8 cellular contexts compared by ENCODE assay signal in genomic region chr17:50169121-50169764, GRCh38. TPM values are rescaled to one million over a fixed set of nuclear protein-coding genes. Genes with fewer than 3 reads are reported as not detected.
A peak's percentile ranks its signal among the peaks of the same experiment; 100 is the strongest.
DNase-seq lines count a peak whose midpoint lies in the region; ATAC-seq and TF ChIP-seq lines count a peak whose summit lies in the region.

No MANE protein-coding gene starts in this region.

- H3K36me3 ChIP-seq in SK-N-MC (ENCODE audit: insufficient read depth, low read length) (no peaks in the 10 kb centered on the region), right atrium auricular region (no peaks in the 10 kb centered on the region), spleen (no peaks in the 10 kb centered on the region)

- H3K27ac ChIP-seq in SK-N-MC (no peak overlapping the region), right atrium auricular region (peak overlapping the region in 1 of 2 donors; percentile 90), spleen (peak overlapping the region in 4 of 8 donors; percentile 4 to 47 (median 22))

- WGBS in spleen, 5 donors, result 25 to 37% (median 26%) methylated on average over 14 of the region's 14 CpGs

- H3K27me3 ChIP-seq in right atrium auricular region (no peaks in the 10 kb centered on the region), spleen (replicated peaks in 1 of 7) (peaks cover 0 to 7% (median 0%) of the 10 kb centered on the region in 7 donors)

- H3K4me1 Mint-ChIP-seq in activated naive CD8-positive, alpha-beta T cell treated with anti-CD3 and anti-CD28 coated beads, Interleukin-2, amount 10 ng/mL, durations not matched to agents 7 days and 5 days, result peaks cover 11% of the 10 kb centered on the region

- intact Hi-C loops in spleen (cut with DNase I; ENCODE audit: low total_unique reads), result no loop called here

- DNase-seq in DMS53 treated with DMSO at 0.1 percent for 48 hours (lab: John Stamatoyannopoulos, UW; ENCODE audit: unreplicated experiment) (peak; percentile 57), Kasumi-1 (lab: John Stamatoyannopoulos, UW) (peak; percentile 92 to 96), SK-N-MC (ENCODE audit: low read depth, low spot score) (peak; percentile 30), right atrium auricular region (ENCODE audit: low spot score) (no peak), spleen (peak; percentile 89), middle frontal gyrus (ENCODE audit: extremely low spot score, low spot score) (no peak)
- DNase-seq in activated naive CD8-positive, alpha-beta T cell treated with anti-CD3 and anti-CD28 coated beads, Interleukin-2, amount 10 ng/mL, durations not matched to agents 7 days and 5 days, result peak; percentile 68

- POLR2A ChIA-PET in activated naive CD8-positive, alpha-beta T cell treated with anti-CD3 and anti-CD28 coated beads, Interleukin-2, amount 10 ng/mL, durations not matched to agents 7 days and 5 days (lab: Charles Lee), result interaction anchor here (0.5 to 1.1 kb wide), 4 partner anchors 20 to 253 kb away, joined by 3 to 8 read pairs (median 5); no protein-coding TSS in a partner anchor

- peak; percentile 66 to 77 for TF ChIP-seq CTCF in right atrium auricular region (IDR thresholded peaks at IDR 0.05)
- TF ChIP-seq CTCF in spleen (IDR thresholded peaks at IDR 0.05 in 8 of 11, conservative IDR thresholded peaks at IDR 0.05 in 3 of 11), result peak in 10 of 11 experiments; percentile 12 to 99 (median 74)

- H3K4me3 Mint-ChIP-seq in activated naive CD8-positive, alpha-beta T cell treated with anti-CD3 and anti-CD28 coated beads, Interleukin-2, amount 10 ng/mL, durations not matched to agents 7 days and 5 days, result peak overlapping the region; percentile 70

- H3K9me3 ChIP-seq in SK-N-MC (ENCODE audit: low read depth, low read length), result no peaks in the 10 kb centered on the region
- no peaks in the 10 kb centered on the region for H3K9me3 ChIP-seq in right atrium auricular region
- H3K9me3 ChIP-seq in spleen, result no peaks in the 10 kb centered on the region

- TF ChIP-seq POLR2A in spleen (IDR thresholded peaks at IDR 0.05), result no peak

- H3K9me3 Mint-ChIP-seq in activated naive CD8-positive, alpha-beta T cell treated with anti-CD3 and anti-CD28 coated beads, Interleukin-2, amount 10 ng/mL, durations not matched to agents 7 days and 5 days, result no peaks in the 10 kb centered on the region

- H3K4me3 ChIP-seq in SK-N-MC (no peak overlapping the region), right atrium auricular region (no peak overlapping the region), spleen (peak overlapping the region in 1 of 8 donors; percentile 44)

- H3K9ac ChIP-seq in SK-N-MC (ENCODE audit: insufficient read length), result no peak overlapping the region

- peaks cover 2% of the 10 kb centered on the region for H3K27me3 Mint-ChIP-seq in activated naive CD8-positive, alpha-beta T cell treated with anti-CD3 and anti-CD28 coated beads, Interleukin-2, amount 10 ng/mL, durations not matched to agents 7 days and 5 days

- H3K27ac Mint-ChIP-seq in activated naive CD8-positive, alpha-beta T cell treated with anti-CD3 and anti-CD28 coated beads, Interleukin-2, amount 10 ng/mL, durations not matched to agents 7 days and 5 days, result peak overlapping the region; percentile 86

- H3K4me1 ChIP-seq in right atrium auricular region, result peaks cover 0 to 67% of the 10 kb centered on the region in 2 donors
- peaks cover 0 to 28% (median 11%) of the 10 kb centered on the region in 6 donors for H3K4me1 ChIP-seq in spleen

- ATAC-seq in activated naive CD8-positive, alpha-beta T cell treated with anti-CD3 and anti-CD28 coated beads, Interleukin-2, amount 10 ng/mL, durations not matched to agents 7 days and 5 days (ENCODE audit: low read depth), result peak; percentile 70
- ATAC-seq in GM21447 (IDR thresholded peaks at IDR 0.05; ENCODE audit: unreplicated experiment), result no peak

- no peaks in the 10 kb centered on the region for H3K36me3 Mint-ChIP-seq in activated naive CD8-positive, alpha-beta T cell treated with anti-CD3 and anti-CD28 coated beads, Interleukin-2, amount 10 ng/mL, durations not matched to agents 7 days and 5 days

RNA-seq across cellular contexts. Expression of gene SGCA, which starts 3.4 kb away (rescaled TPM):
- not detected for total RNA-seq in activated naive CD8-positive, alpha-beta T cell treated with anti-CD3 and anti-CD28 coated beads, Interleukin-2, amount 10 ng/mL, durations not matched to agents 7 days and 5 days
- 100 to 1,000 TPM; 120 to 207 TPM for total RNA-seq in right atrium auricular region
- total RNA-seq in spleen, result 1 to 10 TPM in 6 of 7 donors, not detected in 1; 1.2 to 4.7 (median 2.7) TPM
- 1 to 10 TPM; 3.7 to 5.9 (median 5.7) TPM for polyA plus RNA-seq in spleen

RNA-seq across cellular contexts. Expression of gene PPP1R9B, which starts 18.8 kb away (rescaled TPM):
- total RNA-seq in activated naive CD8-positive, alpha-beta T cell treated with anti-CD3 and anti-CD28 coated beads, Interleukin-2, amount 10 ng/mL, durations not matched to agents 7 days and 5 days, result 100 to 1,000 TPM; 114 to 116 TPM
- total RNA-seq in right atrium auricular region, result 10 to 100 TPM; 16.9 to 24.2 TPM
- total RNA-seq in spleen, result 100 to 1,000 TPM in 4 of 7 donors, 10 to 100 TPM in 3; 54.1 to 136 (median 112) TPM
- 100 to 1,000 TPM in 1 of 3 donors, 10 to 100 TPM in 2; 30.0 to 105 (median 40.9) TPM for polyA plus RNA-seq in spleen

RNA-seq across cellular contexts. Expression of gene COL1A1, which starts 32.2 kb away (rescaled TPM):
- total RNA-seq in activated naive CD8-positive, alpha-beta T cell treated with anti-CD3 and anti-CD28 coated beads, Interleukin-2, amount 10 ng/mL, durations not matched to agents 7 days and 5 days, result under 1 TPM; 0.78 to 0.96 TPM
- 100 to 1,000 TPM in 1 of 2 donors, 10 to 100 TPM in 1; 19.8 to 180 TPM for total RNA-seq in right atrium auricular region
- 100 to 1,000 TPM in 2 of 7 donors, 10 to 100 TPM in 4, 1 to 10 TPM in 1; 7.4 to 458 (median 65.4) TPM for total RNA-seq in spleen
- polyA plus RNA-seq in spleen, result 10 to 100 TPM in 2 of 3 donors, 1 to 10 TPM in 1; 7.1 to 24.0 (median 11.3) TPM

RNA-seq across cellular contexts. Expression of gene SAMD14, which starts 39.3 kb away (rescaled TPM):
- under 1 TPM; 0.11 to 0.19 TPM for total RNA-seq in activated naive CD8-positive, alpha-beta T cell treated with anti-CD3 and anti-CD28 coated beads, Interleukin-2, amount 10 ng/mL, durations not matched to agents 7 days and 5 days
- total RNA-seq in right atrium auricular region (1 to 10 TPM in 1 of 2 donors, under 1 TPM in 1; 0.78 to 1.1 TPM), spleen (1 to 10 TPM; 1.2 to 7.5 (median 4.1) TPM)
- polyA plus RNA-seq in spleen, result 1 to 10 TPM; 1.1 to 1.9 (median 1.1) TPM

Comparison
In these comparisons a context has a peak if more than half of its experiments do, and no peak if none do; other contexts are left out.
1. DNase-seq: peak in DMS53 treated with DMSO at 0.1 percent for 48 hours (single experiment), Kasumi-1 (2 of 2), SK-N-MC (single experiment), activated naive CD8-positive, alpha-beta T cell treated with anti-CD3 and anti-CD28 coated beads, Interleukin-2, amount 10 ng/mL, durations not matched to agents 7 days and 5 days (single experiment) and spleen (single experiment); none in right atrium auricular region (single experiment) and middle frontal gyrus (single experiment).
2. RNA of gene SGCA, which starts 3.4 kb away (total RNA-seq): 120 to 207 TPM in right atrium auricular region; 1.2 to 4.7 TPM in spleen and not detected in activated naive CD8-positive, alpha-beta T cell treated with anti-CD3 and anti-CD28 coated beads, Interleukin-2, amount 10 ng/mL, durations not matched to agents 7 days and 5 days; every median in the first group is over 10 times any median in the second.
3. RNA of gene COL1A1, which starts 32.2 kb away (total RNA-seq): 19.8 to 180 TPM in right atrium auricular region and 7.4 to 458 TPM in spleen; 0.78 to 0.96 TPM in activated naive CD8-positive, alpha-beta T cell treated with anti-CD3 and anti-CD28 coated beads, Interleukin-2, amount 10 ng/mL, durations not matched to agents 7 days and 5 days; every median in the first group is over 4 times any median in the second.